Comparison of ENCODE assay signal across 1 cellular context in the genomic region with DNA sequence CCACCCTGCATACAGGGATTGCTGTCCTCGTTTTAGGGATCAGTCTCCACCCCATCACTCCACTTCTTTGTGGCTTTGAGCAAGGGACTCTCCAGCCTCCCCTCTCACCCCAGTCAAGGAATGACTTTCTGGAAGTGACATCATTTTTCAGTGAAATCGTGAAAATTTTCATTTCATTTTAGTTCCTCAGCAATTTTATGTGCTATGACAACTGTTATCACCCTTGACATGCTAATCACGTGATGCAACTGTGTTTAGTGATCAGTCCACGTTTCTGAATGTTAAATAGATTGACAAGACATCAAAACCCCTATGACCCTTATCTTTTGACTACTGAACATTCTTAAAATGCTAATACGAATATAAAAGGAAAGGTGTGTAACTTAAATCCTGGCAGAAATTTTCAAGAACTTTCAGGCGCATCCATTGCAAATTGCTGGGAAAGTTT.
TF ChIP-seq lines count a peak whose summit lies in the region.

No MANE protein-coding gene starts in this region.

TF ChIP-seq in K562, 482 proteins besides CTCF, POLR2A, EP300 and RAD21 (continues in another document):
- TF ChIP-seq CGGBP1 (CRISPR knock-in tag; IDR thresholded peaks at IDR 0.05) = no peak
- TF ChIP-seq RBM14 (IDR thresholded peaks at IDR 0.05; ENCODE audit: borderline replicate concordance, insufficient read depth, low read depth, low read length) = no peak
- TF ChIP-seq ZKSCAN1 (IDR thresholded peaks at IDR 0.05; ENCODE audit: low read depth, low read length) = no peak
- peak; percentile 95 for TF ChIP-seq RAD51 (IDR thresholded peaks at IDR 0.05; ENCODE audit: borderline replicate concordance, low read depth)
- TF ChIP-seq MED1 (CRISPR knock-in tag; IDR thresholded peaks at IDR 0.05; ENCODE audit: borderline replicate concordance) = no peak
- TF ChIP-seq POLR3A (IDR thresholded peaks at IDR 0.05; ENCODE audit: borderline replicate concordance, extremely low read depth, insufficient read depth, insufficient read length) = no peak
- TF ChIP-seq CEBPG (CRISPR knock-in tag; IDR thresholded peaks at IDR 0.05) = peak; percentile 64; the same call in 1 of the 2 replicates
- peak; percentile 18 to 88; a peak in 2 of 4 replicates for TF ChIP-seq CEBPG (tag; conservative IDR thresholded peaks at IDR 0.05 in 1 of 2, IDR thresholded peaks at IDR 0.05 in 1 of 2)
- peak; percentile 49 for TF ChIP-seq ZNF584 (CRISPR knock-in tag; IDR thresholded peaks at IDR 0.05; ENCODE audit: low read depth)
- no peak for TF ChIP-seq ASH1L (IDR thresholded peaks at IDR 0.05; ENCODE audit: borderline replicate concordance, low read depth, partially characterized antibody)
- TF ChIP-seq SUPT5H (IDR thresholded peaks at IDR 0.05) = no peak
- TF ChIP-seq CREM (IDR thresholded peaks at IDR 0.05; ENCODE audit: low read depth) = 0 out of 2 replicates have a peak, but pooled peaks have one; percentile 19
- TF ChIP-seq DNMT1 (IDR thresholded peaks at IDR 0.05) = no peak
- TF ChIP-seq NCOA1 (IDR thresholded peaks at IDR 0.05; ENCODE audit: low read depth) = no peak
- no peak for TF ChIP-seq ZC3H11A (IDR thresholded peaks at IDR 0.05; ENCODE audit: low read depth, low read length)
- no peak for TF ChIP-seq TAF1 (IDR thresholded peaks at IDR 0.05; ENCODE audit: control insufficient read depth, extremely low read depth, insufficient read depth, low read length, severe bottlenecking)
- no peak for TF ChIP-seq EHMT2 (IDR thresholded peaks at IDR 0.05)
- no peak for TF ChIP-seq FOXP1 (CRISPR knock-in tag; IDR thresholded peaks at IDR 0.05)
- no peak for TF ChIP-seq PTRF (tag; IDR thresholded peaks at IDR 0.05)
- no peak for TF ChIP-seq STAT5A (IDR thresholded peaks at IDR 0.05; ENCODE audit: borderline replicate concordance, low read length)
- no peak for TF ChIP-seq NFRKB (IDR thresholded peaks at IDR 0.05; ENCODE audit: low read depth)
- no peak for TF ChIP-seq POU5F1 (IDR thresholded peaks at IDR 0.05; ENCODE audit: borderline replicate concordance, low read depth, low read length, partially characterized antibody)
- no peak for TF ChIP-seq TAF9B (IDR thresholded peaks at IDR 0.05; ENCODE audit: partially characterized antibody)
- peak; percentile 36; the same call in 1 of the 2 replicates for TF ChIP-seq CEBPB (tag; IDR thresholded peaks at IDR 0.05)
- TF ChIP-seq ZBED1 (IDR thresholded peaks at IDR 0.05) = no peak
- TF ChIP-seq SIN3A (IDR thresholded peaks at IDR 0.05; ENCODE audit: borderline replicate concordance in 2 of 2, control insufficient read depth in 1 of 2, low read depth in 2 of 2, low read length in 2 of 2) = no peak
- TF ChIP-seq, protein P1, sequence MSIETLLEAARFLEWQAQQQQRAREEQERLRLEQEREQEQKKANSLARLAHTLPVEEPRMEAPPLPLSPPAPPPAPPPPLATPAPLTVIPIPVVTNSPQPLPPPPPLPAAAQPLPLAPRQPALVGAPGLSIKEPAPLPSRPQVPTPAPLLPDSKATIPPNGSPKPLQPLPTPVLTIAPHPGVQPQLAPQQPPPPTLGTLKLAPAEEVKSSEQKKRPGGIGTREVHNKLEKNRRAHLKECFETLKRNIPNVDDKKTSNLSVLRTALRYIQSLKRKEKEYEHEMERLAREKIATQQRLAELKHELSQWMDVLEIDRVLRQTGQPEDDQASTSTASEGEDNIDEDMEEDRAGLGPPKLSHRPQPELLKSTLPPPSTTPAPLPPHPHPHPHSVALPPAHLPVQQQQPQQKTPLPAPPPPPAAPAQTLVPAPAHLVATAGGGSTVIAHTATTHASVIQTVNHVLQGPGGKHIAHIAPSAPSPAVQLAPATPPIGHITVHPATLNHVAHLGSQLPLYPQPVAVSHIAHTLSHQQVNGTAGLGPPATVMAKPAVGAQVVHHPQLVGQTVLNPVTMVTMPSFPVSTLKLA (conservative IDR thresholded peaks at IDR 0.05) = 0 out of 4 replicates have a peak, but pooled peaks of 1 of the 2 experiments have one; percentile 24
- TF ChIP-seq ZC3H4 (CRISPR knock-in tag; IDR thresholded peaks at IDR 0.05; ENCODE audit: borderline replicate concordance) = peak; percentile 39; the same call in 1 of the 2 replicates
- TF ChIP-seq ELF1 (tag; IDR thresholded peaks at IDR 0.05) = no peak
- no peak for TF ChIP-seq ELK3 (CRISPR knock-in tag; IDR thresholded peaks at IDR 0.05)
- TF ChIP-seq ZNF311 (CRISPR knock-in tag; IDR thresholded peaks at IDR 0.05) = no peak
- TF ChIP-seq ZNF77 (CRISPR knock-in tag; IDR thresholded peaks at IDR 0.05) = no peak
- TF ChIP-seq PRDM10 (IDR thresholded peaks at IDR 0.05; ENCODE audit: partially characterized antibody) = peak; percentile 16
- no peak for TF ChIP-seq POLR2AphosphoS5 (IDR thresholded peaks at IDR 0.05; ENCODE audit: control insufficient read depth, insufficient read depth, low read depth, low read length)
- no peak for TF ChIP-seq ETV1 (tag; conservative IDR thresholded peaks at IDR 0.05; ENCODE audit: low read depth)
- peak in 1 of 2 experiments; percentile 9; a peak in 1 of 4 replicates for TF ChIP-seq TRIM24 (IDR thresholded peaks at IDR 0.05)
- TF ChIP-seq EZH2 (IDR thresholded peaks at IDR 0.05; ENCODE audit: borderline replicate concordance, low read depth, low read length) = no peak
- no peak for TF ChIP-seq FOXK1 (CRISPR knock-in tag; IDR thresholded peaks at IDR 0.05; ENCODE audit: borderline replicate concordance)
- TF ChIP-seq AFF4 (CRISPR knock-in tag; IDR thresholded peaks at IDR 0.05) = no peak
- no peak for TF ChIP-seq ZNF23 (CRISPR knock-in tag; IDR thresholded peaks at IDR 0.05)
- no peak; the same call in 1 of the 2 replicates for TF ChIP-seq EP400 (IDR thresholded peaks at IDR 0.05)
- TF ChIP-seq HNRNPK (IDR thresholded peaks at IDR 0.05; ENCODE audit: low read depth, low read length, poor library complexity, severe bottlenecking) = no peak
- no peak for TF ChIP-seq PPARD (CRISPR knock-in tag; IDR thresholded peaks at IDR 0.05)
- 0 out of 2 replicates have a peak, but pooled peaks have one; percentile 9 for TF ChIP-seq CREB3L1 (IDR thresholded peaks at IDR 0.05; ENCODE audit: borderline replicate concordance, low read depth)
- no peak for TF ChIP-seq FOS (IDR thresholded peaks at IDR 0.05; ENCODE audit: extremely low read depth, insufficient read length)
- no peak for TF ChIP-seq NFATC3 (IDR thresholded peaks at IDR 0.05)
- no peak for TF ChIP-seq E2F1 (CRISPR knock-in tag; IDR thresholded peaks at IDR 0.05)
- no peak for TF ChIP-seq ARID2 (IDR thresholded peaks at IDR 0.05)
- no peak for TF ChIP-seq ZFP36 (IDR thresholded peaks at IDR 0.05; ENCODE audit: low read depth, low read length, partially characterized antibody)
- TF ChIP-seq NFXL1 (CRISPR knock-in tag; IDR thresholded peaks at IDR 0.05) = no peak
- TF ChIP-seq, protein P2, sequence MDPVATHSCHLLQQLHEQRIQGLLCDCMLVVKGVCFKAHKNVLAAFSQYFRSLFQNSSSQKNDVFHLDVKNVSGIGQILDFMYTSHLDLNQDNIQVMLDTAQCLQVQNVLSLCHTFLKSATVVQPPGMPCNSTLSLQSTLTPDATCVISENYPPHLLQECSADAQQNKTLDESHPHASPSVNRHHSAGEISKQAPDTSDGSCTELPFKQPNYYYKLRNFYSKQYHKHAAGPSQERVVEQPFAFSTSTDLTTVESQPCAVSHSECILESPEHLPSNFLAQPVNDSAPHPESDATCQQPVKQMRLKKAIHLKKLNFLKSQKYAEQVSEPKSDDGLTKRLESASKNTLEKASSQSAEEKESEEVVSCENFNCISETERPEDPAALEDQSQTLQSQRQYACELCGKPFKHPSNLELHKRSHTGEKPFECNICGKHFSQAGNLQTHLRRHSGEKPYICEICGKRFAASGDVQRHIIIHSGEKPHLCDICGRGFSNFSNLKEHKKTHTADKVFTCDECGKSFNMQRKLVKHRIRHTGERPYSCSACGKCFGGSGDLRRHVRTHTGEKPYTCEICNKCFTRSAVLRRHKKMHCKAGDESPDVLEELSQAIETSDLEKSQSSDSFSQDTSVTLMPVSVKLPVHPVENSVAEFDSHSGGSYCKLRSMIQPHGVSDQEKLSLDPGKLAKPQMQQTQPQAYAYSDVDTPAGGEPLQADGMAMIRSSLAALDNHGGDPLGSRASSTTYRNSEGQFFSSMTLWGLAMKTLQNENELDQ (CRISPR knock-in tag; IDR thresholded peaks at IDR 0.05; ENCODE audit: borderline replicate concordance) = no peak
- no peak for TF ChIP-seq GABPB1 (CRISPR knock-in tag; IDR thresholded peaks at IDR 0.05)
- no peak for TF ChIP-seq ZBTB8A (IDR thresholded peaks at IDR 0.05; ENCODE audit: partially characterized antibody)
- TF ChIP-seq ATF1 (CRISPR knock-in tag; IDR thresholded peaks at IDR 0.05) = no peak
- TF ChIP-seq ATF1 (tag; IDR thresholded peaks at IDR 0.05) = no peak
- peak; percentile 79 for TF ChIP-seq BACH1 (tag; IDR thresholded peaks at IDR 0.05)
